9 cellular contexts compared by ENCODE assay signal in genomic region chr10:5446390-5446926, GRCh38. TPM values are rescaled to one million over a fixed set of nuclear protein-coding genes. Genes with fewer than 3 reads are reported as not detected.
A peak's percentile ranks its signal among the peaks of the same experiment; 100 is the strongest.
DNase-seq lines count a peak whose midpoint lies in the region; FAIRE-seq and TF ChIP-seq lines count a peak whose summit lies in the region.
"Had no signal": no experiment of that assay in that cellular context is flagged by ENCODE, and none has a peak within 500 bp of the region (broad histone marks: within the 10 kb centered on the region; RNA-seq: fewer than 3 reads in every experiment).

No MANE protein-coding gene starts in this region.

- no peak overlapping the region for H2AK5ac ChIP-seq in H1 (ENCODE audit: low read depth, low read length)
- H2AK5ac ChIP-seq in mesenchymal stem cell (ENCODE audit: low read length, severe bottlenecking) = no peak overlapping the region

- no peak for TF ChIP-seq EP300 in H1 (IDR thresholded peaks at IDR 0.05; ENCODE audit: borderline replicate concordance in 1 of 2, low read depth in 2 of 2, low read length in 2 of 2)

- H3K4me1 ChIP-seq in Caco-2 (peaks cover 27% of the 10 kb centered on the region), H1 (replicated peaks in 1 of 4; ENCODE audit: control insufficient read depth in 3 of 4, insufficient read depth in 4 of 4, low read length in 3 of 4) (peaks cover 2 to 3% (median 2%) of the 10 kb centered on the region in 4 experiments; a peak in 4 of 7 replicates), mesenchymal stem cell (ENCODE audit: control insufficient read depth, insufficient read depth, low read depth, low read length) (no peaks in the 10 kb centered on the region)

- DNase-seq in Caco-2 (peak; percentile 94 to 98), HFF-Myc (ENCODE audit: extremely low read depth, low read depth) (peak; percentile 69), NCI-H2196 (lab: John Stamatoyannopoulos, UW; ENCODE audit: unreplicated experiment) (peak; percentile 79), H1 (ENCODE audit: low read depth in 1 of 2, low spot score in 2 of 2) (peak; percentile 87 to 97), mesenchymal stem cell (peak; percentile 92), GM13976 (ENCODE audit: low spot score) (no peak)
- peak; percentile 38 to 65 for DNase-seq in activated CD8-positive, alpha-beta memory T cell treated with anti-CD3 and anti-CD28 coated beads for 4 hours (ENCODE audit: low read depth in 2 of 2)
- DNase-seq in stimulated activated CD4-positive, alpha-beta T cell treated with anti-CD3 and anti-CD28 coated beads, TNF-alpha, amount 100 ng/mL, for 48 hours (ENCODE audit: low read depth in 3 of 3) = peak; percentile 20 to 74 (median 71)

- peak overlapping the region; percentile 96 for H3K4me3 ChIP-seq in Caco-2 (ENCODE audit: low read depth, low read length)
- peak overlapping the region; percentile 58 for H3K4me3 ChIP-seq in HFF-Myc (replicated peaks; ENCODE audit: low read depth, low read length)
- H3K4me3 ChIP-seq in H1 (ENCODE audit: extremely low read depth in 1 of 4, insufficient read depth in 2 of 4, low read depth in 3 of 4, low read length in 4 of 4) = peak overlapping the region; percentile 19 to 62 (median 46); a peak in 7 of 8 replicates
- peak overlapping the region; percentile 65 to 89 for H3K4me3 ChIP-seq in mesenchymal stem cell (ENCODE audit: insufficient read depth in 1 of 2, low read depth in 1 of 2, low read length in 2 of 2)

- H3K23ac ChIP-seq in H1 (ENCODE audit: insufficient read length) (no peak overlapping the region), mesenchymal stem cell (ENCODE audit: low read length in 2 of 2) (peak overlapping the region in 1 of 2 experiments; percentile 50)

- H2BK20ac ChIP-seq in H1 (ENCODE audit: low read length) = no peak overlapping the region

- intact Hi-C loops in Caco-2 (cut with micrococcal nuclease; ENCODE audit: unreplicated experiment) = loop anchor here (1.0 to 10.0 kb wide), 6 partner anchors 47 to 308 kb away; partner anchors contain the start of gene TASOR2

- H2BK15ac ChIP-seq in H1 (ENCODE audit: low read length) (no peak overlapping the region), mesenchymal stem cell (ENCODE audit: low read depth, poor library complexity, severe bottlenecking) (no peak overlapping the region)

- no peak overlapping the region for H3K4ac ChIP-seq in H1 (replicated peaks; ENCODE audit: insufficient read length, low read depth, low read length)
- peak overlapping the region; percentile 24 to 53 for H3K4ac ChIP-seq in mesenchymal stem cell (ENCODE audit: low read depth in 1 of 2, low read length in 2 of 2)

- TF ChIP-seq RAD21 in H1 (IDR thresholded peaks at IDR 0.05 in 1 of 2, conservative IDR thresholded peaks at IDR 0.05 in 1 of 2; ENCODE audit: low read depth in 2 of 2, low read length in 2 of 2) = peak; percentile 3 to 42; a peak in 3 of 4 replicates

- H4K8ac ChIP-seq in H1 (ENCODE audit: extremely low read depth, insufficient read depth, low read length) (peak overlapping the region; percentile 84; the same call in 1 of the 2 replicates), mesenchymal stem cell (ENCODE audit: low read length) (no peak overlapping the region)

- POLR2A ChIA-PET in Caco-2 (lab: Charles Lee) = interaction anchor here (0.5 to 1.5 kb wide), 28 partner anchors 10 to 1388 kb away, joined by 3 to 14 read pairs (median 5); partner anchors contain the start of genes CALML5, NET1 and TASOR2
- POLR2A ChIA-PET in H1 (lab: Charles Lee; ENCODE audit: partially characterized antibody) = interaction anchor here (0.7 to 3.2 kb wide), 32 partner anchors 9 to 246 kb away, joined by 3 to 44 read pairs (median 5); partner anchors contain the start of genes CALML5, NET1 and TASOR2

- peak overlapping the region; percentile 46; the same call in 1 of the 2 replicates for H2BK5ac ChIP-seq in H1 (ENCODE audit: low read depth, low read length)
- H2BK5ac ChIP-seq in mesenchymal stem cell (ENCODE audit: low read depth, low read length, poor library complexity, severe bottlenecking) = no peak overlapping the region

- peak overlapping the region; percentile 12 for H4K5ac ChIP-seq in H1 (ENCODE audit: insufficient read length, low read depth, low read length)

- no peak overlapping the region for H2BK120ac ChIP-seq in H1 (replicated peaks; ENCODE audit: low read depth, low read length)
- no peak overlapping the region for H2BK120ac ChIP-seq in mesenchymal stem cell (ENCODE audit: low read depth, low read length)

- H3K14ac ChIP-seq in H1 (ENCODE audit: insufficient read length) (no peak overlapping the region), mesenchymal stem cell (ENCODE audit: low read length in 2 of 2) (peak overlapping the region in 1 of 2 experiments; percentile 59)

- H3K4me1 Mint-ChIP-seq in Caco-2 (ENCODE audit: low read depth, unreplicated experiment) = peaks cover 13% of the 10 kb centered on the region

- peaks cover 2% of the 10 kb centered on the region; the same call in 1 of the 2 replicates for H3K23me2 ChIP-seq in H1 (ENCODE audit: low read depth, low read length)

- 0 out of 2 replicates have a peak overlapping the region, but pooled peaks have one; percentile 26 for H3K27ac ChIP-seq in H1 (ENCODE audit: low read depth, low read length)
- peak overlapping the region; percentile 78 for H3K27ac ChIP-seq in mesenchymal stem cell (ENCODE audit: low read length, poor library complexity, severe bottlenecking)

- WGBS in H1 (ENCODE audit: extremely low coverage in 1 of 2, insufficient coverage in 1 of 2, insufficient read length in 1 of 2, insufficient replicate concordance in 2 of 2, low coverage in 1 of 2, low lambda C conversion rate in 2 of 2, missing lambda C conversion rate in 1 of 2), 2 experiments = 7% methylated on average over 23 of the region's 23 CpGs; no CpG with 5 or more reads in 1 of the 2 experiments
- WGBS in mesenchymal stem cell = 2% methylated on average over 20 of the region's 23 CpGs

- no peaks in the 10 kb centered on the region for H3K9me3 Mint-ChIP-seq in Caco-2 (ENCODE audit: unreplicated experiment)

- H3K27me3 ChIP-seq in Caco-2 (replicated peaks; ENCODE audit: control insufficient read depth, insufficient read depth, low read length) = no peaks in the 10 kb centered on the region
- H3K27me3 ChIP-seq in H1 (replicated peaks in 1 of 4; ENCODE audit: control insufficient read depth in 3 of 4, extremely low read depth in 1 of 4, insufficient read depth in 3 of 4, low read length in 3 of 4) = no peaks in the 10 kb centered on the region
- H3K27me3 ChIP-seq in mesenchymal stem cell (ENCODE audit: control insufficient read depth in 1 of 2, insufficient read depth in 1 of 2, low read length in 2 of 2) = no peaks in the 10 kb centered on the region

- peak overlapping the region; percentile 82 for H3K27ac Mint-ChIP-seq in Caco-2 (ENCODE audit: unreplicated experiment)

- H3K79me2 ChIP-seq in H1 (ENCODE audit: control insufficient read depth in 1 of 2, insufficient read depth in 2 of 2, low read length in 2 of 2) = peaks cover 0 to 55% of the 10 kb centered on the region in 2 experiments; a peak in 3 of 4 replicates

- no peaks in the 10 kb centered on the region for H3K9me3 ChIP-seq in Caco-2
- H3K9me3 ChIP-seq in H1 (ENCODE audit: insufficient read depth in 2 of 2, low read depth in 1 of 2, low read length in 1 of 2) = no peaks in the 10 kb centered on the region
- H3K9me3 ChIP-seq in mesenchymal stem cell (ENCODE audit: control insufficient read depth, low read length) = no peaks in the 10 kb centered on the region

- H3K18ac ChIP-seq in H1 (ENCODE audit: extremely low read depth, low read length) (no peak overlapping the region; the same call in 1 of the 2 replicates), mesenchymal stem cell (ENCODE audit: low read depth in 1 of 2, low read length in 2 of 2) (peak overlapping the region in 1 of 2 experiments; percentile 84)

- TF ChIP-seq CTCF in Caco-2 (IDR thresholded peaks at IDR 0.05; ENCODE audit: insufficient read depth in 1 of 2, low read depth in 1 of 2, low read length in 1 of 2, severe bottlenecking in 1 of 2, unreplicated experiment in 1 of 2) = peak in 1 of 2 experiments; percentile 6
- no peak for TF ChIP-seq CTCF in HFF-Myc (IDR thresholded peaks at IDR 0.05; ENCODE audit: low read depth, low read length, missing control alignments)
- TF ChIP-seq CTCF in H1 (IDR thresholded peaks at IDR 0.05; ENCODE audit: control extremely low read depth in 1 of 3, insufficient read depth in 1 of 3, low read depth in 1 of 3, low read length in 3 of 3) = no peak
- TF ChIP-seq CTCF in GM13976 (IDR thresholded peaks at IDR 0.05; ENCODE audit: borderline replicate concordance, control extremely low read depth, extremely low read depth, insufficient read depth, missing control alignments) = no peak

- FAIRE-seq in H1 (lab: Jason Lieb, UNC) = peak; percentile 91

- no TSS peak for BruUV-seq in Caco-2 (replicated peaks; lab: Mats Ljungman, UMichigan)

- H3K79me1 ChIP-seq in H1 (ENCODE audit: low read depth, low read length) (no peaks in the 10 kb centered on the region), mesenchymal stem cell (replicated peaks; ENCODE audit: low read length, poor library complexity, severe bottlenecking) (peaks cover 11% of the 10 kb centered on the region)

- H3K9ac ChIP-seq in H1 (replicated peaks in 1 of 4; ENCODE audit: extremely low read depth in 1 of 4, low read depth in 3 of 4, low read length in 3 of 4) (peak overlapping the region in 1 of 4 experiments; percentile 87; a peak in 2 of 7 replicates), mesenchymal stem cell (ENCODE audit: low read length) (peak overlapping the region; percentile 97)

- H3K56ac ChIP-seq in H1 (replicated peaks; ENCODE audit: insufficient read length, low read depth, low read length) = no peak overlapping the region

- no peaks in the 10 kb centered on the region for H3K27me3 Mint-ChIP-seq in Caco-2 (ENCODE audit: insufficient read depth, unreplicated experiment)

- peak; percentile 92 to 93 for TF ChIP-seq POLR2A in H1 (IDR thresholded peaks at IDR 0.05; ENCODE audit: control extremely low read depth in 1 of 2, low read depth in 2 of 2, low read length in 2 of 2)

- H4K91ac ChIP-seq in H1 (replicated peaks; ENCODE audit: insufficient read length, low read length) = peak overlapping the region; percentile 29
- H4K91ac ChIP-seq in mesenchymal stem cell (ENCODE audit: low read length) = no peak overlapping the region

- no peak overlapping the region for H2AFZ ChIP-seq in H1 (ENCODE audit: low read length)
- no peak overlapping the region for H2AFZ ChIP-seq in mesenchymal stem cell (ENCODE audit: low read depth, low read length)

- peak overlapping the region; percentile 74 for H3K4me2 ChIP-seq in H1 (ENCODE audit: insufficient read depth in 1 of 2, low read depth in 2 of 2, low read length in 2 of 2)
- H3K4me2 ChIP-seq in mesenchymal stem cell (ENCODE audit: low read length, poor library complexity, severe bottlenecking) = peak overlapping the region; percentile 81

- H2BK12ac ChIP-seq in H1 (ENCODE audit: low read depth, low read length) (no peak overlapping the region), mesenchymal stem cell (ENCODE audit: low read length in 2 of 2) (peak overlapping the region; percentile 24 to 38)

- H4K20me1 ChIP-seq in H1 (replicated peaks in 1 of 2; ENCODE audit: control insufficient read depth in 1 of 2, insufficient read depth in 2 of 2, low read length in 2 of 2) = no peaks in the 10 kb centered on the region

- H3K36me3 ChIP-seq in Caco-2 (ENCODE audit: control insufficient read depth, insufficient read depth, low read length) (no peaks in the 10 kb centered on the region), H1 (ENCODE audit: control insufficient read depth in 2 of 4, insufficient read depth in 4 of 4, low read length in 3 of 4) (peaks cover 0 to 3% (median 0%) of the 10 kb centered on the region in 4 experiments; a peak in 1 of 8 replicates), mesenchymal stem cell (ENCODE audit: control insufficient read depth in 1 of 2, insufficient read depth in 2 of 2, low read depth in 1 of 2, low read length in 2 of 2) (no peaks in the 10 kb centered on the region)

- in situ Hi-C loops in GM13976 (cut with MboI; ENCODE audit: low sequenced_read_pairs, unreplicated experiment) = no loop called here

- CTCF ChIA-PET in Caco-2 (lab: Charles Lee) = interaction anchor here (0.6 to 2.8 kb wide), 7 partner anchors 10 to 631 kb away, joined by 3 to 28 read pairs (median 5); no protein-coding TSS in a partner anchor
- CTCF ChIA-PET in H1 (lab: Charles Lee; ENCODE audit: partially characterized antibody) = interaction anchor here (1.3 to 11.1 kb wide), 7 partner anchors 12 to 180 kb away, joined by 3 to 200 read pairs (median 3); no protein-coding TSS in a partner anchor

- H3K36me3 Mint-ChIP-seq in Caco-2 (ENCODE audit: insufficient read depth, unreplicated experiment) = peaks cover 18% of the 10 kb centered on the region

- peak overlapping the region; percentile 91 for H3K4me3 Mint-ChIP-seq in Caco-2 (ENCODE audit: unreplicated experiment)

RNA-seq across cellular contexts. Expression of gene NET1, which starts 34.1 kb away (rescaled TPM):
- total RNA-seq in Caco-2 (2022) = 149 and 175 TPM in 2 replicates
- 109 and 117 TPM in 2 replicates for total RNA-seq in H1 (2021; fragmentation: NEBNext Ultra II Directional; extraction: Animal tissue kit (Norgen Biotek cat#: 25700))
- polyA plus RNA-seq in H1 (2011; rRNA removed) = 21.5 and 24.3 TPM in 2 replicates
- polyA plus RNA-seq in H1 (2011; cell fraction: cytosol; rRNA removed) = 40.9 TPM
- polyA plus RNA-seq in H1 (2011; cell fraction: nucleus; rRNA removed) = 24.5 TPM
- 30.9 to 52.0 TPM (median 38.6 TPM) in 4 replicates for polyA plus RNA-seq in H1 (2012, experiment 1 of 2)
- polyA plus RNA-seq in H1 (2012, experiment 2 of 2) = 6.0 TPM
- polyA plus RNA-seq in H1 (2013, experiment 1 of 2) = 58.8 TPM
- 58.2 TPM for polyA plus RNA-seq in H1 (2013, experiment 2 of 2)
- polyA minus RNA-seq in H1 (2011; rRNA and poly(A)+ RNA removed) = 82.4 and 91.8 TPM in 2 replicates
- polyA minus RNA-seq in H1 (2011; cell fraction: cytosol; rRNA and poly(A)+ RNA removed) = 82.1 TPM
- 61.9 TPM for polyA minus RNA-seq in H1 (2011; cell fraction: nucleus; rRNA and poly(A)+ RNA removed)
- 10.2 TPM for polyA plus RNA-seq in mesenchymal stem cell (2013, experiment 1 of 2)
- polyA plus RNA-seq in mesenchymal stem cell (2013, experiment 2 of 2) = 10.9 TPM

RNA-seq across cellular contexts. Expression of gene TUBAL3, which starts 41.8 kb away (rescaled TPM):
- total RNA-seq in Caco-2 (2022) = 0.39 TPM in 1 of 2 replicates, not detected in the other
- total RNA-seq in H1 (2021; fragmentation: NEBNext Ultra II Directional; extraction: Animal tissue kit (Norgen Biotek cat#: 25700)) = not detected in 2 replicates
- 0.05 and 0.17 TPM in 2 replicates for polyA plus RNA-seq in H1 (2011; rRNA removed)
- polyA plus RNA-seq in H1 (2011; cell fraction: cytosol; rRNA removed) = 0.06 TPM
- polyA plus RNA-seq in H1 (2011; cell fraction: nucleus; rRNA removed) = not detected
- 0.20 to 0.24 TPM in 2 of 4 replicates, not detected in the others for polyA plus RNA-seq in H1 (2012, experiment 1 of 2)
- polyA plus RNA-seq in H1 (2012, experiment 2 of 2) = not detected
- 0.14 TPM for polyA plus RNA-seq in H1 (2013, experiment 1 of 2)
- polyA plus RNA-seq in H1 (2013, experiment 2 of 2) = 0.11 TPM
- 0.24 TPM in 1 of 2 replicates, not detected in the other for polyA minus RNA-seq in H1 (2011; rRNA and poly(A)+ RNA removed)
- not detected for polyA minus RNA-seq in H1 (2011; cell fraction: cytosol; rRNA and poly(A)+ RNA removed)
- not detected for polyA minus RNA-seq in H1 (2011; cell fraction: nucleus; rRNA and poly(A)+ RNA removed)
- not detected for polyA plus RNA-seq in mesenchymal stem cell (2013, experiment 1 of 2)
- not detected for polyA plus RNA-seq in mesenchymal stem cell (2013, experiment 2 of 2)
- total RNA-seq: activated CD8-positive, alpha-beta memory T cell treated with anti-CD3 and anti-CD28 coated beads for 36 hours had no signal

RNA-seq across cellular contexts. Expression of gene CALML5, which starts 52.9 kb away (rescaled TPM):
- not detected in 2 replicates for total RNA-seq in Caco-2 (2022)
- total RNA-seq in H1 (2021; fragmentation: NEBNext Ultra II Directional; extraction: Animal tissue kit (Norgen Biotek cat#: 25700)) = 0.38 TPM in 1 of 2 replicates, not detected in the other
- polyA plus RNA-seq in H1 (2011; rRNA removed) = 0.09 TPM in 1 of 2 replicates, not detected in the other
- not detected for polyA plus RNA-seq in H1 (2011; cell fraction: cytosol; rRNA removed)
- polyA plus RNA-seq in H1 (2011; cell fraction: nucleus; rRNA removed) = not detected
- polyA plus RNA-seq in H1 (2012, experiment 1 of 2) = not detected in 4 replicates
- polyA plus RNA-seq in H1 (2012, experiment 2 of 2) = not detected
- polyA plus RNA-seq in H1 (2013, experiment 1 of 2) = not detected
- not detected for polyA plus RNA-seq in H1 (2013, experiment 2 of 2)
- polyA minus RNA-seq in H1 (2011; rRNA and poly(A)+ RNA removed) = not detected in 2 replicates
- not detected for polyA minus RNA-seq in H1 (2011; cell fraction: cytosol; rRNA and poly(A)+ RNA removed)
- polyA minus RNA-seq in H1 (2011; cell fraction: nucleus; rRNA and poly(A)+ RNA removed) = not detected
- polyA plus RNA-seq in mesenchymal stem cell (2013, experiment 1 of 2) = not detected
- not detected for polyA plus RNA-seq in mesenchymal stem cell (2013, experiment 2 of 2)
- total RNA-seq: activated CD8-positive, alpha-beta memory T cell treated with anti-CD3 and anti-CD28 coated beads for 36 hours had no signal
